Comparison of ENCODE assay signal across 18 cellular contexts in the genomic region with DNA sequence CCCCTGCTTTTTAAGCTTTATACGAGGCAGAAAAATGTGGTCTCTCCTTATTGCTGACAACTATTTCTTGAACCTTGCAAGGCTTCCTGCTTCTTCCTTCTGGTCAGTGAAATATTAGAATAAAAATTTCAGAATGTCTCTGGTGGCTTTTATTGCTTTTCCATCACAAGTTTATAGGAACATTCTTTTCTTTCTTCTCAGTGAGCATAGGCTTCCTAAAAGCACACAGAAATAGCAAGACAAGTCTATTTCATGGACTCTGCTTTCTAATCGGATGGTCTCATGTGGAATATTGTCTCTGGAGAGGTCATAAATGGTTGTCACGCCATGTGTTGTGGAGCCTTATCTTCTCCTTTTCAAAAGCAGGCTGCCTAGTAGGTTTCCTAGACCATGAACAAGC. TPM values are rescaled to one million over a fixed set of nuclear protein-coding genes. Genes with fewer than 3 reads are reported as not detected.
A peak's percentile ranks its signal among the peaks of the same experiment; 100 is the strongest.
DNase-seq lines count a peak whose midpoint lies in the region; TF ChIP-seq lines count a peak whose summit lies in the region.
"Had no signal": no experiment of that assay in that cellular context is flagged by ENCODE, and none has a peak within 500 bp of the region (broad histone marks: within the 10 kb centered on the region; RNA-seq: fewer than 3 reads in every experiment).

No MANE protein-coding gene starts in this region.

- WGBS in sigmoid colon, 2 donors = 83 to 88% methylated on average over 3 of the region's 3 CpGs

- peak overlapping the region in 3 of 4 donors; percentile 41 to 55 (median 51) for H3K27ac ChIP-seq in sigmoid colon
- peak overlapping the region; percentile 68 for H3K27ac ChIP-seq in vagina
- H3K27ac ChIP-seq: BLaER1 treated with 17β-estradiol and CSF1 and Interleukin-3, amounts not matched to agents 10 nM and 100 nM; C4-2B had no signal

- no peak for TF ChIP-seq EP300 in sigmoid colon (IDR thresholded peaks at IDR 0.05)

- no peaks in the 10 kb centered on the region for H3K36me3 Mint-ChIP-seq in endothelial cell (ENCODE audit: low read depth, unreplicated experiment)
- H3K36me3 Mint-ChIP-seq: CD8-positive, alpha-beta T cell had no signal

- H3K27me3 Mint-ChIP-seq in endothelial cell (ENCODE audit: unreplicated experiment) = peaks cover 5% of the 10 kb centered on the region

- H3K4me3 ChIP-seq in sigmoid colon (no peak overlapping the region), vagina (no peak overlapping the region)
- H3K4me3 ChIP-seq: BLaER1 treated with 17β-estradiol and CSF1 and Interleukin-3, amounts not matched to agents 10 nM and 100 nM; GM12878 had no signal

- no peak overlapping the region for H3K27ac Mint-ChIP-seq in endothelial cell (ENCODE audit: unreplicated experiment)
- H3K27ac Mint-ChIP-seq: B cell; CD4-positive, alpha-beta T cell; CD8-positive, alpha-beta T cell had no signal

- TF ChIP-seq POLR2A in sigmoid colon (IDR thresholded peaks at IDR 0.05) (no peak), vagina (IDR thresholded peaks at IDR 0.05) (no peak)

- H3K9me3 Mint-ChIP-seq in endothelial cell (ENCODE audit: unreplicated experiment) = no peaks in the 10 kb centered on the region
- H3K9me3 Mint-ChIP-seq: CD4-positive, alpha-beta T cell had no signal

- H3K4me3 Mint-ChIP-seq in endothelial cell (ENCODE audit: unreplicated experiment) = no peak overlapping the region
- H3K4me3 Mint-ChIP-seq: B cell; CD4-positive, alpha-beta T cell; CD8-positive, alpha-beta T cell had no signal

- intact Hi-C loops in sigmoid colon (cut with DNase I) (loop anchor here (5.0 to 10.0 kb wide), 3 partner anchors 112 to 229 kb away; no protein-coding TSS in a partner anchor), vagina (cut with DNase I) (loop anchor here (5.0 kb wide), 1 partner anchor 449 kb away; no protein-coding TSS in a partner anchor)

- H3K9me3 ChIP-seq in sigmoid colon (no peaks in the 10 kb centered on the region), vagina (no peaks in the 10 kb centered on the region)
- H3K9me3 ChIP-seq: Caco-2 had no signal

- H3K4me1 ChIP-seq in sigmoid colon (peaks cover 0 to 30% (median 12%) of the 10 kb centered on the region in 4 donors), vagina (peaks cover 23% of the 10 kb centered on the region)

- H3K36me3 ChIP-seq in sigmoid colon = no peaks in the 10 kb centered on the region
- H3K36me3 ChIP-seq in vagina = no peaks in the 10 kb centered on the region
- H3K36me3 ChIP-seq: BLaER1 treated with 17β-estradiol and CSF1 and Interleukin-3, amounts not matched to agents 10 nM and 100 nM had no signal

- H3K27me3 ChIP-seq in sigmoid colon = no peaks in the 10 kb centered on the region
- no peaks in the 10 kb centered on the region for H3K27me3 ChIP-seq in vagina
- H3K27me3 ChIP-seq: BLaER1 treated with 17β-estradiol and CSF1 and Interleukin-3, amounts not matched to agents 10 nM and 100 nM had no signal

- peak; percentile 28 for DNase-seq in EH (ENCODE audit: low read depth)
- DNase-seq in sigmoid colon = no peak
- no peak for DNase-seq in vagina (ENCODE audit: extremely low spot score in 2 of 2)
- no peak for DNase-seq in endothelial cell (ENCODE audit: low spot score)
- no peak for DNase-seq in activated T-cell treated with anti-CD3 and anti-CD28 coated beads for 4 hours
- DNase-seq in NCI-H748 treated with DMSO at 0.1 percent for 48 hours (lab: John Stamatoyannopoulos, UW) = no peak
- DNase-seq: 8988T; AML-193; Caco-2; Calu3; CD4-positive, alpha-beta T cell; CD8-positive, alpha-beta T cell; EL; GDM1 had no signal

- TF ChIP-seq CTCF in sigmoid colon (IDR thresholded peaks at IDR 0.05) (no peak), vagina (IDR thresholded peaks at IDR 0.05) (no peak), endothelial cell (IDR thresholded peaks at IDR 0.05; ENCODE audit: unreplicated experiment) (no peak)

- H3K4me1 Mint-ChIP-seq in endothelial cell (ENCODE audit: unreplicated experiment) = no peaks in the 10 kb centered on the region

RNA-seq across cellular contexts. Expression of a gene that starts 9.7 kb away (rescaled TPM):
- total RNA-seq in sigmoid colon = 10 to 100 TPM; 60.6 to 71.7 (median 66.4) TPM
- polyA plus RNA-seq in sigmoid colon = 10 to 100 TPM; 49.2 to 61.9 (median 56.9) TPM
- total RNA-seq in vagina = 50.3 TPM
- total RNA-seq in endothelial cell (ENCODE audit: unreplicated experiment) = 87.0 TPM
